Comparison of ENCODE assay signal across 2 cellular contexts in genomic region chr14:78022059-78022458, GRCh38.
A peak's percentile ranks its signal among the peaks of the same experiment; 100 is the strongest.
TF ChIP-seq lines count a peak whose summit lies in the region.

No MANE protein-coding gene starts in this region.

TF ChIP-seq in K562, 482 proteins besides CTCF, POLR2A, EP300 and RAD21 (continued from another document and continues in another):
- TF ChIP-seq, protein P1, sequence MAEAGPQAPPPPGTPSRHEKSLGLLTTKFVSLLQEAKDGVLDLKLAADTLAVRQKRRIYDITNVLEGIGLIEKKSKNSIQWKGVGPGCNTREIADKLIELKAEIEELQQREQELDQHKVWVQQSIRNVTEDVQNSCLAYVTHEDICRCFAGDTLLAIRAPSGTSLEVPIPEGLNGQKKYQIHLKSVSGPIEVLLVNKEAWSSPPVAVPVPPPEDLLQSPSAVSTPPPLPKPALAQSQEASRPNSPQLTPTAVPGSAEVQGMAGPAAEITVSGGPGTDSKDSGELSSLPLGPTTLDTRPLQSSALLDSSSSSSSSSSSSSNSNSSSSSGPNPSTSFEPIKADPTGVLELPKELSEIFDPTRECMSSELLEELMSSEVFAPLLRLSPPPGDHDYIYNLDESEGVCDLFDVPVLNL (CRISPR knock-in tag; IDR thresholded peaks at IDR 0.05; ENCODE audit: low read depth), result no peak
- peak; percentile 31; the same call in 1 of the 2 replicates for TF ChIP-seq CC2D1A (IDR thresholded peaks at IDR 0.05)
- no peak for TF ChIP-seq KLF1 (tag; IDR thresholded peaks at IDR 0.05)
- peak; percentile 32; the same call in 1 of the 2 replicates for TF ChIP-seq ETV1 (tag; conservative IDR thresholded peaks at IDR 0.05; ENCODE audit: low read depth)
- TF ChIP-seq ZNF75A (CRISPR knock-in tag; IDR thresholded peaks at IDR 0.05), result no peak
- 0 out of 2 replicates have a peak, but pooled peaks have one; percentile 16 for TF ChIP-seq CXXC5 (CRISPR knock-in tag; IDR thresholded peaks at IDR 0.05)
- TF ChIP-seq DEAF1 (CRISPR knock-in tag; IDR thresholded peaks at IDR 0.05), result peak; percentile 40; the same call in 1 of the 2 replicates
- no peak for TF ChIP-seq ZNF79 (CRISPR knock-in tag; IDR thresholded peaks at IDR 0.05; ENCODE audit: low read depth)
- no peak for TF ChIP-seq CCAR2 (IDR thresholded peaks at IDR 0.05; ENCODE audit: low read depth, low read length)
- TF ChIP-seq HDAC2 (IDR thresholded peaks at IDR 0.05), result no peak
- no peak for TF ChIP-seq ETV6 (IDR thresholded peaks at IDR 0.05; ENCODE audit: borderline replicate concordance in 1 of 2, low read depth in 2 of 2, low read length in 1 of 2)
- no peak for TF ChIP-seq ETV6 (CRISPR knock-in tag; IDR thresholded peaks at IDR 0.05; ENCODE audit: borderline replicate concordance)
- TF ChIP-seq, protein P2, sequence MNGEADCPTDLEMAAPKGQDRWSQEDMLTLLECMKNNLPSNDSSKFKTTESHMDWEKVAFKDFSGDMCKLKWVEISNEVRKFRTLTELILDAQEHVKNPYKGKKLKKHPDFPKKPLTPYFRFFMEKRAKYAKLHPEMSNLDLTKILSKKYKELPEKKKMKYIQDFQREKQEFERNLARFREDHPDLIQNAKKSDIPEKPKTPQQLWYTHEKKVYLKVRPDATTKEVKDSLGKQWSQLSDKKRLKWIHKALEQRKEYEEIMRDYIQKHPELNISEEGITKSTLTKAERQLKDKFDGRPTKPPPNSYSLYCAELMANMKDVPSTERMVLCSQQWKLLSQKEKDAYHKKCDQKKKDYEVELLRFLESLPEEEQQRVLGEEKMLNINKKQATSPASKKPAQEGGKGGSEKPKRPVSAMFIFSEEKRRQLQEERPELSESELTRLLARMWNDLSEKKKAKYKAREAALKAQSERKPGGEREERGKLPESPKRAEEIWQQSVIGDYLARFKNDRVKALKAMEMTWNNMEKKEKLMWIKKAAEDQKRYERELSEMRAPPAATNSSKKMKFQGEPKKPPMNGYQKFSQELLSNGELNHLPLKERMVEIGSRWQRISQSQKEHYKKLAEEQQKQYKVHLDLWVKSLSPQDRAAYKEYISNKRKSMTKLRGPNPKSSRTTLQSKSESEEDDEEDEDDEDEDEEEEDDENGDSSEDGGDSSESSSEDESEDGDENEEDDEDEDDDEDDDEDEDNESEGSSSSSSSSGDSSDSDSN (IDR thresholded peaks at IDR 0.05; ENCODE audit: borderline replicate concordance in 1 of 2, low read depth in 2 of 2, low read length in 2 of 2), result no peak
- no peak for TF ChIP-seq ATF1 (CRISPR knock-in tag; IDR thresholded peaks at IDR 0.05)
- TF ChIP-seq ATF1 (tag; IDR thresholded peaks at IDR 0.05), result 0 out of 2 replicates have a peak, but pooled peaks have one; percentile 8
- TF ChIP-seq FOXO4 (CRISPR knock-in tag; IDR thresholded peaks at IDR 0.05), result no peak
- no peak for TF ChIP-seq CEBPB (tag; IDR thresholded peaks at IDR 0.05)
- TF ChIP-seq, protein P3, sequence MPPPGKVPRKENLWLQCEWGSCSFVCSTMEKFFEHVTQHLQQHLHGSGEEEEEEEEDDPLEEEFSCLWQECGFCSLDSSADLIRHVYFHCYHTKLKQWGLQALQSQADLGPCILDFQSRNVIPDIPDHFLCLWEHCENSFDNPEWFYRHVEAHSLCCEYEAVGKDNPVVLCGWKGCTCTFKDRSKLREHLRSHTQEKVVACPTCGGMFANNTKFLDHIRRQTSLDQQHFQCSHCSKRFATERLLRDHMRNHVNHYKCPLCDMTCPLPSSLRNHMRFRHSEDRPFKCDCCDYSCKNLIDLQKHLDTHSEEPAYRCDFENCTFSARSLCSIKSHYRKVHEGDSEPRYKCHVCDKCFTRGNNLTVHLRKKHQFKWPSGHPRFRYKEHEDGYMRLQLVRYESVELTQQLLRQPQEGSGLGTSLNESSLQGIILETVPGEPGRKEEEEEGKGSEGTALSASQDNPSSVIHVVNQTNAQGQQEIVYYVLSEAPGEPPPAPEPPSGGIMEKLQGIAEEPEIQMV (tag; conservative IDR thresholded peaks at IDR 0.05; ENCODE audit: low read depth), result no peak
- TF ChIP-seq NRF1 (conservative IDR thresholded peaks at IDR 0.05 in 1 of 2, IDR thresholded peaks at IDR 0.05 in 1 of 2), result 0 out of 4 replicates have a peak, but pooled peaks of 1 of the 2 experiments have one; percentile 15
- TF ChIP-seq GABPB1 (CRISPR knock-in tag; IDR thresholded peaks at IDR 0.05), result peak; percentile 45; the same call in 1 of the 2 replicates
- TF ChIP-seq MCM5 (IDR thresholded peaks at IDR 0.05; ENCODE audit: low read depth), result no peak
- no peak for TF ChIP-seq SREBF1 (IDR thresholded peaks at IDR 0.05; ENCODE audit: borderline replicate concordance, low read depth, low read length)
- no peak for TF ChIP-seq ZSCAN29 (IDR thresholded peaks at IDR 0.05)
- TF ChIP-seq ZNF551 (CRISPR knock-in tag; IDR thresholded peaks at IDR 0.05), result no peak
- no peak for TF ChIP-seq ERF (CRISPR knock-in tag; IDR thresholded peaks at IDR 0.05)
- TF ChIP-seq CHD1 (IDR thresholded peaks at IDR 0.05; ENCODE audit: low read length), result no peak

TF ChIP-seq in HepG2, 621 proteins besides CTCF, POLR2A, EP300 and RAD21 (continued from another document):
- TF ChIP-seq HMGXB4 (CRISPR knock-in tag; IDR thresholded peaks at IDR 0.05; ENCODE audit: borderline replicate concordance in 1 of 2, low read depth in 1 of 2), result 0 out of 4 replicates have a peak, but pooled peaks of 1 of the 2 experiments have one; percentile 16
